ENCODE assay signal across 8 cellular contexts in genomic region chr4:55395529-55396304, GRCh38. TPM values are rescaled to one million over a fixed set of nuclear protein-coding genes. Genes with fewer than 3 reads are reported as not detected.
DNase-seq lines count a peak whose midpoint lies in the region; ATAC-seq and TF ChIP-seq lines count a peak whose summit lies in the region.

Gene TMEM165 (plus strand): TSS chr4:55395957. CDS start chr4:55396190, 233 bp downstream.

- no peaks in the 10 kb centered on the region for H3K27me3 ChIP-seq in BLaER1 treated with 17β-estradiol and CSF1 and Interleukin-3, amounts not matched to agents 10 nM and 100 nM

- CTCF ChIA-PET in activated CD4-positive, alpha-beta T cell treated with anti-CD3 and anti-CD28 coated beads, Interleukin-2, amount 10 ng/mL, durations not matched to agents 7 days and 5 days (lab: Charles Lee) = interaction anchor here (0.7 to 2.0 kb wide), 13 partner anchors 11 to 496 kb away, joined by 3 to 10 read pairs (median 3); partner anchors contain the start of gene SRD5A3

- H3K27ac ChIP-seq in BLaER1 treated with 17β-estradiol and CSF1 and Interleukin-3, amounts not matched to agents 10 nM and 100 nM = peak within 1 kb of the TSS; percentile 94 to 99 (median 96)
- H3K27ac ChIP-seq in coronary artery = peak within 1 kb of the TSS; percentile 99 to 100

- no peaks in the 10 kb centered on the region for H3K9me3 Mint-ChIP-seq in activated CD4-positive, alpha-beta T cell treated with anti-CD3 and anti-CD28 coated beads, Interleukin-2, amount 10 ng/mL, durations not matched to agents 7 days and 5 days

- ATAC-seq in GM19351 (IDR thresholded peaks at IDR 0.05; ENCODE audit: unreplicated experiment) = peak; percentile 86
- ATAC-seq in HG03520 (IDR thresholded peaks at IDR 0.05; ENCODE audit: unreplicated experiment) = peak; percentile 91

- H3K9ac ChIP-seq in BLaER1 treated with 17β-estradiol and CSF1 and Interleukin-3, amounts not matched to agents 10 nM and 100 nM = peak within 1 kb of the TSS; percentile 95 to 99 (median 97)

- H3K27me3 Mint-ChIP-seq in activated CD4-positive, alpha-beta T cell treated with anti-CD3 and anti-CD28 coated beads, Interleukin-2, amount 10 ng/mL, durations not matched to agents 7 days and 5 days = no peaks in the 10 kb centered on the region

- H3K9me3 ChIP-seq in BLaER1 treated with 17β-estradiol and CSF1 and Interleukin-3, amounts not matched to agents 10 nM and 100 nM (replicated peaks in 1 of 11) = no peaks in the 10 kb centered on the region

- peak within 1 kb of the TSS; percentile 89 for H3K4me3 Mint-ChIP-seq in activated CD4-positive, alpha-beta T cell treated with anti-CD3 and anti-CD28 coated beads, Interleukin-2, amount 10 ng/mL, durations not matched to agents 7 days and 5 days

- H3K27ac Mint-ChIP-seq in activated CD4-positive, alpha-beta T cell treated with anti-CD3 and anti-CD28 coated beads, Interleukin-2, amount 10 ng/mL, durations not matched to agents 7 days and 5 days = peak within 1 kb of the TSS; percentile 95

- H3K4me1 Mint-ChIP-seq in activated CD4-positive, alpha-beta T cell treated with anti-CD3 and anti-CD28 coated beads, Interleukin-2, amount 10 ng/mL, durations not matched to agents 7 days and 5 days = peaks cover 43% of the 10 kb centered on the region

- peaks cover 29% of the 10 kb centered on the region for H3K36me3 Mint-ChIP-seq in activated CD4-positive, alpha-beta T cell treated with anti-CD3 and anti-CD28 coated beads, Interleukin-2, amount 10 ng/mL, durations not matched to agents 7 days and 5 days (ENCODE audit: low read depth)

- H3K36me3 ChIP-seq in BLaER1 treated with 17β-estradiol and CSF1 and Interleukin-3, amounts not matched to agents 10 nM and 100 nM = peaks cover 7 to 38% (median 32%) of the 10 kb centered on the region in 11 experiments; a peak in 20 of 22 replicates

- peak; percentile 88 for DNase-seq in NCI-H526 treated with DMSO at 0.1 percent for 48 hours (lab: John Stamatoyannopoulos, UW)
- DNase-seq in activated CD4-positive, alpha-beta T cell treated with anti-CD3 and anti-CD28 coated beads, Interleukin-2, amount 10 ng/mL, durations not matched to agents 7 days and 5 days = peak; percentile 91
- peak; percentile 96 for DNase-seq in coronary artery (ENCODE audit: low spot score)
- DNase-seq in left kidney (ENCODE audit: low read depth, low spot score) = peak; percentile 97
- DNase-seq in stimulated activated CD4-positive, alpha-beta T cell treated with anti-CD3 and anti-CD28 coated beads, Interleukin-2, amount 100 ng/mL, for 24 hours = peak; percentile 91 to 92

- POLR2A ChIA-PET in activated CD4-positive, alpha-beta T cell treated with anti-CD3 and anti-CD28 coated beads, Interleukin-2, amount 10 ng/mL, durations not matched to agents 7 days and 5 days (lab: Charles Lee) = no interaction called here

- TF ChIP-seq CTCF in coronary artery (IDR thresholded peaks at IDR 0.05) = no peak

- peaks cover 36 to 48% (median 44%) of the 10 kb centered on the region in 11 experiments for H4K20me1 ChIP-seq in BLaER1 treated with 17β-estradiol and CSF1 and Interleukin-3, amounts not matched to agents 10 nM and 100 nM

- peak within 1 kb of the TSS; percentile 92 to 99 (median 95) for H3K4me2 ChIP-seq in BLaER1 treated with 17β-estradiol and CSF1 and Interleukin-3, amounts not matched to agents 10 nM and 100 nM

- H3K4me1 ChIP-seq in BLaER1 treated with 17β-estradiol and CSF1 and Interleukin-3, amounts not matched to agents 10 nM and 100 nM = peaks cover 25 to 49% (median 40%) of the 10 kb centered on the region in 10 experiments

- peak within 1 kb of the TSS; percentile 88 to 100 (median 94) for H3K4me3 ChIP-seq in BLaER1 treated with 17β-estradiol and CSF1 and Interleukin-3, amounts not matched to agents 10 nM and 100 nM
- H3K4me3 ChIP-seq in coronary artery = peak within 1 kb of the TSS; percentile 93

RNA-seq across cellular contexts. Expression of gene TMEM165, which starts in this region (rescaled TPM):
- total RNA-seq in activated CD4-positive, alpha-beta T cell treated with anti-CD3 and anti-CD28 coated beads, Interleukin-2, amount 10 ng/mL, durations not matched to agents 7 days and 5 days = 10 to 100 TPM; 61.8 to 61.9 TPM

Comparison
In these comparisons a context has a peak if more than half of its experiments do, and no peak if none do; other contexts are left out.
1. Peak in every context shown above with its lines: DNase-seq, ATAC-seq, H3K4me3 ChIP-seq and H3K27ac ChIP-seq.